In genomic region chr22:19065298-19065859, GRCh38 we compare ENCODE assay signal across 31 cellular contexts.
"Had no signal": no experiment of that assay in that cellular context is flagged by ENCODE, and none has a peak within 500 bp of the region (broad histone marks: within the 10 kb centered on the region; RNA-seq: fewer than 3 reads in every experiment).

No MANE protein-coding gene starts in this region.

- H2AFZ ChIP-seq: parathyroid adenoma had no signal

- H3K27ac Mint-ChIP-seq: activated naive CD8-positive, alpha-beta T cell; activated T-helper 17 cell treated with anti-CD3 and anti-CD28 coated beads, Interleukin-2, amount 50 U/mL, for 72 hours; dendritic cell treated with granulocyte-macrophage colony-stimulating factor and Interleukin-4, amounts not matched to agents 40 ng/mL and 50 ng/mL, for 4 days; endodermal cell; T-helper 1 cell treated with Interleukin-12 subunit alpha and Interleukin-12 subunit beta and Interleukin-4 antibody, amounts not matched to agents 30 μg/mL and 1 μg/mL, for 36 hours had no signal

- H3K27me3 ChIP-seq: brain microvascular endothelial cell, esophagus muscularis mucosa, testis, transverse colon had no signal

- H3K9me3 Mint-ChIP-seq: activated T-helper 17 cell treated with anti-CD3 and anti-CD28 coated beads, Interleukin-2, amount 50 U/mL, for 72 hours; dendritic cell treated with granulocyte-macrophage colony-stimulating factor and Interleukin-4, amounts not matched to agents 40 ng/mL and 50 ng/mL, for 4 days; endodermal cell; naive thymus-derived CD4-positive, alpha-beta T cell; neural crest cell; T-helper 1 cell treated with Interleukin-12 subunit alpha and Interleukin-12 subunit beta and Interleukin-4 antibody, amounts not matched to agents 30 μg/mL and 1 μg/mL, for 36 hours had no signal

- H3K4me1 ChIP-seq: parathyroid adenoma, transverse colon had no signal

- H3K9ac ChIP-seq: parathyroid adenoma had no signal

- DNase-seq: activated CD4-positive, alpha-beta T cell treated with anti-CD3 and anti-CD28 coated beads for 48 hours; activated CD4-positive, alpha-beta T cell treated with anti-CD3 and anti-CD28 coated beads, Interleukin-2, amount 50 U/mL, for 48 hours; activated naive CD4-positive, alpha-beta T cell treated with Interleukin-2 at 50 U/mL for 16 hours; amniotic stem cell; brain microvascular endothelial cell; caudate nucleus; endodermal cell; foreskin melanocyte; left ventricle myocardium superior; midbrain; naive thymus-derived CD4-positive, alpha-beta T cell; nucleus accumbens; right cardiac atrium; stimulated activated CD4-positive, alpha-beta T cell treated with anti-CD3 and anti-CD28 coated beads, Interleukin-2, amount 100 ng/mL, for 48 hours; stimulated activated naive CD8-positive, alpha-beta T cell treated with anti-CD3 and anti-CD28 coated beads, Interleukin-15, Interleukin-2, amounts not matched to agents 100 U/mL and 50 U/mL, for 24 hours; SW 1271; T1000; testis; transverse colon; WERI-Rb-1 had no signal

- ATAC-seq: activated CD4-positive, CD25-positive, alpha-beta regulatory T cell treated with anti-CD3 and anti-CD28 coated beads, Interleukin-2, amount 50 U/mL, for 24 hours; activated T-helper 17 cell treated with anti-CD3 and anti-CD28 coated beads, Interleukin-2, amount 50 U/mL, for 72 hours; left ventricle myocardium superior; naive thymus-derived CD4-positive, alpha-beta T cell; right cardiac atrium; stimulated activated naive CD8-positive, alpha-beta T cell treated with anti-CD3 and anti-CD28 coated beads, Interleukin-15, Interleukin-2, amounts not matched to agents 100 U/mL and 50 U/mL, for 24 hours had no signal

- FAIRE-seq: astrocyte, islet of Langerhans, urothelium cell line had no signal

- H3K27me3 Mint-ChIP-seq: activated naive CD8-positive, alpha-beta T cell; activated T-helper 17 cell treated with anti-CD3 and anti-CD28 coated beads, Interleukin-2, amount 50 U/mL, for 72 hours; dendritic cell treated with granulocyte-macrophage colony-stimulating factor and Interleukin-4, amounts not matched to agents 40 ng/mL and 50 ng/mL, for 4 days; naive thymus-derived CD4-positive, alpha-beta T cell had no signal

- H3K4me1 Mint-ChIP-seq: activated T-helper 17 cell treated with anti-CD3 and anti-CD28 coated beads, Interleukin-2, amount 50 U/mL, for 72 hours; endodermal cell had no signal

- H3K4me3 Mint-ChIP-seq: activated naive CD8-positive, alpha-beta T cell; activated T-helper 17 cell treated with anti-CD3 and anti-CD28 coated beads, Interleukin-2, amount 50 U/mL, for 72 hours; dendritic cell treated with granulocyte-macrophage colony-stimulating factor and Interleukin-4, amounts not matched to agents 40 ng/mL and 50 ng/mL, for 4 days; endodermal cell; naive thymus-derived CD4-positive, alpha-beta T cell; neural crest cell; T-helper 1 cell treated with Interleukin-12 subunit alpha and Interleukin-12 subunit beta and Interleukin-4 antibody, amounts not matched to agents 30 μg/mL and 1 μg/mL, for 36 hours had no signal

- H3K9me3 ChIP-seq: esophagus muscularis mucosa, testis, transverse colon had no signal

- H3K27ac ChIP-seq: brain microvascular endothelial cell, esophagus muscularis mucosa, parathyroid adenoma, testis, transverse colon, WERI-Rb-1 had no signal

- H3K4me3 ChIP-seq: esophagus muscularis mucosa, testis, transverse colon had no signal
